Comparison of ENCODE assay signal across 7 cellular contexts in genomic region chr13:104773775-104774174, GRCh38.
A peak's percentile ranks its signal among the peaks of the same experiment; 100 is the strongest.
DNase-seq lines count a peak whose midpoint lies in the region; ATAC-seq and TF ChIP-seq lines count a peak whose summit lies in the region.

No MANE protein-coding gene starts in this region.

- no peaks in the 10 kb centered on the region for H3K9me3 ChIP-seq in mucosa of descending colon

- intact Hi-C loops in mucosa of descending colon (cut with DNase I, micrococcal nuclease) = no loop called here

- no peaks in the 10 kb centered on the region for H3K36me3 ChIP-seq in mucosa of descending colon (ENCODE audit: low read depth)

- peak; percentile 50 for TF ChIP-seq CTCF in GM12874 (IDR thresholded peaks at IDR 0.05; ENCODE audit: insufficient read depth, low read depth, low read length)
- TF ChIP-seq CTCF in cardiac fibroblast (IDR thresholded peaks at IDR 0.05; ENCODE audit: low read depth, low read length) = peak; percentile 62
- TF ChIP-seq CTCF in mucosa of descending colon (IDR thresholded peaks at IDR 0.05) = no peak

- DNase-seq in NCI-H446 treated with DMSO at 0.1 percent for 48 hours (lab: John Stamatoyannopoulos, UW) (peak; percentile 37), cardiac fibroblast (ENCODE audit: low read depth in 2 of 2) (peak; percentile 61 to 68), mucosa of descending colon (no peak)
- no peak for DNase-seq in stimulated activated CD4-positive, alpha-beta T cell treated with anti-CD3 and anti-CD28 coated beads, Interleukin-1b, Interleukin-23, amount 100 ng/mL, for 48 hours

- no peak overlapping the region for H3K4me3 ChIP-seq in cardiac fibroblast (replicated peaks in 1 of 2; ENCODE audit: low read depth in 2 of 2, low read length in 2 of 2)
- no peak overlapping the region for H3K4me3 ChIP-seq in mucosa of descending colon

- ATAC-seq in HG02870 (IDR thresholded peaks at IDR 0.05; ENCODE audit: unreplicated experiment) (peak; percentile 58), mucosa of descending colon (peak; percentile 49), HG03139 (IDR thresholded peaks at IDR 0.05; ENCODE audit: unreplicated experiment) (no peak)

- no peaks in the 10 kb centered on the region for H3K4me1 ChIP-seq in mucosa of descending colon (ENCODE audit: low read depth)

Comparison
In these comparisons a context has a peak if more than half of its experiments do, and no peak if none do; other contexts are left out.
1. DNase-seq: peak in NCI-H446 treated with DMSO at 0.1 percent for 48 hours (single experiment) and cardiac fibroblast (2 of 2); none in mucosa of descending colon (0 of 3) and stimulated activated CD4-positive, alpha-beta T cell treated with anti-CD3 and anti-CD28 coated beads, Interleukin-1b, Interleukin-23, amount 100 ng/mL, for 48 hours (single experiment).